In genomic region chr5:34523382-34523716, GRCh38 we compare ENCODE assay signal across 12 cellular contexts.
DNase-seq lines count a peak whose midpoint lies in the region; ATAC-seq, FAIRE-seq and TF ChIP-seq lines count a peak whose summit lies in the region.
"Had no signal": no experiment of that assay in that cellular context is flagged by ENCODE, and none has a peak within 500 bp of the region (broad histone marks: within the 10 kb centered on the region; RNA-seq: fewer than 3 reads in every experiment).

No MANE protein-coding gene starts in this region.

- POLR2A ChIA-PET in PC-9 (lab: Charles Lee; ENCODE audit: unreplicated experiment) = interaction anchor here (0.6 to 1.0 kb wide), 5 partner anchors 34 to 213 kb away, joined by 4 to 12 read pairs (median 5); no protein-coding TSS in a partner anchor

- DNase-seq in PC-9 (no peak), mesenchymal stem cell (no peak), HCEC 1CT (no peak), MG63 (no peak), frontal cortex (ENCODE audit: low spot score in 2 of 2) (no peak)
- DNase-seq: activated CD8-positive, alpha-beta memory T cell treated with anti-CD3 and anti-CD28 coated beads, Interleukin-2, amount 50 U/mL, for 48 hours; upper lobe of right lung had no signal

- peaks cover 31% of the 10 kb centered on the region; the same call in 1 of the 2 replicates for H3F3A ChIP-seq in PC-9 (ENCODE audit: insufficient read depth, low read depth)

- H3K79me2 ChIP-seq in PC-9 (ENCODE audit: low read depth) = no peaks in the 10 kb centered on the region

- no peaks in the 10 kb centered on the region for H3K9me2 ChIP-seq in PC-9 (ENCODE audit: insufficient read depth)

- WGBS in mesenchymal stem cell = 0% methylated on average over 1 of the region's 1 CpG

- H3K4ac ChIP-seq in mesenchymal stem cell (ENCODE audit: low read depth in 1 of 2, low read length in 2 of 2) = no peak overlapping the region

- no peak; the same call in 1 of the 2 replicates for TF ChIP-seq CTCF in PC-9 (conservative IDR thresholded peaks at IDR 0.05)

- H4K91ac ChIP-seq in mesenchymal stem cell (ENCODE audit: low read length) = no peak overlapping the region

- no peaks in the 10 kb centered on the region for H4K20me1 ChIP-seq in BLaER1 treated with 17β-estradiol and CSF1 and Interleukin-3, amounts not matched to agents 10 nM and 100 nM
- no peaks in the 10 kb centered on the region for H4K20me1 ChIP-seq in PC-9 (ENCODE audit: insufficient read depth)

- ATAC-seq in GM21723 (IDR thresholded peaks at IDR 0.05; ENCODE audit: unreplicated experiment) (peak; percentile 27), GM19023 (IDR thresholded peaks at IDR 0.05; ENCODE audit: unreplicated experiment) (no peak)

- intact Hi-C loops in PC-9 (cut with micrococcal nuclease; ENCODE audit: unreplicated experiment) = loop anchor here (1.0 to 5.0 kb wide), 11 partner anchors 37 to 375 kb away; partner anchors contain the start of genes RAI14 and TTC23L

- peak overlapping the region in 8 of 11 experiments; percentile 10 to 50 (median 36); a peak in 12 of 22 replicates for H3K4me2 ChIP-seq in BLaER1 treated with 17β-estradiol and CSF1 and Interleukin-3, amounts not matched to agents 10 nM and 100 nM
- peak overlapping the region; percentile 53 for H3K4me2 ChIP-seq in PC-9
- H3K4me2 ChIP-seq in mesenchymal stem cell (ENCODE audit: low read length, poor library complexity, severe bottlenecking) = no peak overlapping the region

- FAIRE-seq in frontal cortex (lab: Jason Lieb, UNC) = no peak
- FAIRE-seq: small intestine had no signal

- H3K4me3 ChIP-seq in BLaER1 treated with 17β-estradiol and CSF1 and Interleukin-3, amounts not matched to agents 10 nM and 100 nM = no peak overlapping the region
- H3K4me3 ChIP-seq in PC-9 (no peak overlapping the region), mesenchymal stem cell (ENCODE audit: insufficient read depth in 1 of 2, low read depth in 1 of 2, low read length in 2 of 2) (no peak overlapping the region), MG63 (no peak overlapping the region)
- H3K4me3 ChIP-seq: adrenal gland, upper lobe of right lung had no signal

- H3K18ac ChIP-seq in mesenchymal stem cell (ENCODE audit: low read depth in 1 of 2, low read length in 2 of 2) = no peak overlapping the region

- H3K79me1 ChIP-seq in mesenchymal stem cell (replicated peaks; ENCODE audit: low read length, poor library complexity, severe bottlenecking) = peaks cover 1% of the 10 kb centered on the region

- H3K27ac ChIP-seq in BLaER1 treated with 17β-estradiol and CSF1 and Interleukin-3, amounts not matched to agents 10 nM and 100 nM = peak overlapping the region in 8 of 11 experiments; percentile 2 to 42 (median 19); a peak in 7 of 22 replicates
- H3K27ac ChIP-seq in PC-9 = peak overlapping the region; percentile 69
- H3K27ac ChIP-seq in mesenchymal stem cell (ENCODE audit: low read length, poor library complexity, severe bottlenecking) = peak overlapping the region; percentile 57
- H3K27ac ChIP-seq: upper lobe of right lung had no signal

- H3K9ac ChIP-seq in BLaER1 treated with 17β-estradiol and CSF1 and Interleukin-3, amounts not matched to agents 10 nM and 100 nM = no peak overlapping the region; a peak in 1 of 22 replicates
- peak overlapping the region; percentile 54 for H3K9ac ChIP-seq in mesenchymal stem cell (ENCODE audit: low read length)

- H3K14ac ChIP-seq in mesenchymal stem cell (ENCODE audit: low read length in 2 of 2) = no peak overlapping the region

- H3K4me1 ChIP-seq in BLaER1 treated with 17β-estradiol and CSF1 and Interleukin-3, amounts not matched to agents 10 nM and 100 nM = peaks cover 19 to 40% (median 32%) of the 10 kb centered on the region in 10 experiments
- H3K4me1 ChIP-seq in PC-9 (replicated peaks; ENCODE audit: insufficient read depth) = peaks cover 72% of the 10 kb centered on the region
- peaks cover 3% of the 10 kb centered on the region for H3K4me1 ChIP-seq in mesenchymal stem cell (ENCODE audit: control insufficient read depth, insufficient read depth, low read depth, low read length)
- H3K4me1 ChIP-seq: adrenal gland had no signal

- no TSS peak for BruUV-seq in PC-9 (replicated peaks; lab: Mats Ljungman, UMichigan)

- H2AFZ ChIP-seq in PC-9 (0 out of 2 replicates have a peak overlapping the region, but pooled peaks have one; percentile 7), mesenchymal stem cell (ENCODE audit: low read depth, low read length) (no peak overlapping the region)

- no peaks in the 10 kb centered on the region for H3K27me3 ChIP-seq in BLaER1 treated with 17β-estradiol and CSF1 and Interleukin-3, amounts not matched to agents 10 nM and 100 nM
- no peaks in the 10 kb centered on the region for H3K27me3 ChIP-seq in PC-9 (ENCODE audit: insufficient read depth, low read depth)
- no peaks in the 10 kb centered on the region for H3K27me3 ChIP-seq in mesenchymal stem cell (ENCODE audit: control insufficient read depth in 1 of 2, insufficient read depth in 1 of 2, low read length in 2 of 2)
- no peaks in the 10 kb centered on the region for H3K27me3 ChIP-seq in MG63
- H3K27me3 ChIP-seq: adrenal gland, upper lobe of right lung had no signal

- H3K36me3 ChIP-seq in BLaER1 treated with 17β-estradiol and CSF1 and Interleukin-3, amounts not matched to agents 10 nM and 100 nM = no peaks in the 10 kb centered on the region
- H3K36me3 ChIP-seq in PC-9 (ENCODE audit: low read depth) (no peaks in the 10 kb centered on the region), mesenchymal stem cell (ENCODE audit: control insufficient read depth in 1 of 2, insufficient read depth in 2 of 2, low read depth in 1 of 2, low read length in 2 of 2) (no peaks in the 10 kb centered on the region), MG63 (no peaks in the 10 kb centered on the region; the same call in 1 of the 2 replicates)
- H3K36me3 ChIP-seq: adrenal gland, upper lobe of right lung had no signal

- H2AK5ac ChIP-seq in mesenchymal stem cell (ENCODE audit: low read length, severe bottlenecking) = no peak overlapping the region

- no peak overlapping the region for H2BK12ac ChIP-seq in mesenchymal stem cell (ENCODE audit: low read length in 2 of 2)

- H2BK120ac ChIP-seq in mesenchymal stem cell (ENCODE audit: low read depth, low read length) = no peak overlapping the region

- CTCF ChIA-PET in PC-9 (lab: Charles Lee) = interaction anchor here (0.6 to 1.3 kb wide), 17 partner anchors 34 to 480 kb away, joined by 3 to 7 read pairs (median 4); partner anchors contain the start of genes RAI14 and TTC23L

- no peaks in the 10 kb centered on the region for H3K9me3 ChIP-seq in BLaER1 treated with 17β-estradiol and CSF1 and Interleukin-3, amounts not matched to agents 10 nM and 100 nM (replicated peaks in 1 of 11)
- H3K9me3 ChIP-seq in PC-9 (ENCODE audit: insufficient read depth, low read depth) (0 out of 2 replicates have a peak, but pooled peaks cover under 1% of the 10 kb centered on the region), mesenchymal stem cell (ENCODE audit: control insufficient read depth, low read length) (no peaks in the 10 kb centered on the region), MG63 (no peaks in the 10 kb centered on the region)
- H3K9me3 ChIP-seq: adrenal gland, upper lobe of right lung had no signal

- no peak overlapping the region for H3K23ac ChIP-seq in mesenchymal stem cell (ENCODE audit: low read length in 2 of 2)

- no peak overlapping the region for H2BK5ac ChIP-seq in mesenchymal stem cell (ENCODE audit: low read depth, low read length, poor library complexity, severe bottlenecking)

- no peak overlapping the region for H2BK15ac ChIP-seq in mesenchymal stem cell (ENCODE audit: low read depth, poor library complexity, severe bottlenecking)

- H4K8ac ChIP-seq in mesenchymal stem cell (ENCODE audit: low read length) = no peak overlapping the region

Comparison
In these comparisons a context has a peak if more than half of its experiments do, and no peak if none do; other contexts are left out.
1. H3K27ac ChIP-seq: peak in every context shown above with its lines; median percentile 69 in PC-9; 57 in mesenchymal stem cell; 19 in BLaER1 treated with 17β-estradiol and CSF1 and Interleukin-3, amounts not matched to agents 10 nM and 100 nM.